28 cellular contexts compared by ENCODE assay signal in genomic region chr11:28459912-28460311, GRCh38.
"Had no signal": no experiment of that assay in that cellular context is flagged by ENCODE, and none has a peak within 500 bp of the region (broad histone marks: within the 10 kb centered on the region; RNA-seq: fewer than 3 reads in every experiment).

No MANE protein-coding gene starts in this region.

- H3K27ac ChIP-seq: pancreas, psoas muscle, right lobe of liver, sigmoid colon, skin epidermis, spleen, suprapubic skin, testis, tibial artery, transverse colon, upper lobe of left lung, vagina had no signal

- H3K4me1 ChIP-seq: pancreas, psoas muscle, right lobe of liver, sigmoid colon, spleen, suprapubic skin, testis, tibial artery, transverse colon, upper lobe of left lung, vagina had no signal

- FAIRE-seq: pancreas, urothelium cell line had no signal

- H3K9me3 ChIP-seq: pancreas, psoas muscle, right lobe of liver, spleen, suprapubic skin, testis, tibial artery, transverse colon, upper lobe of left lung, vagina had no signal

- ATAC-seq: naive thymus-derived CD4-positive, alpha-beta T cell; natural killer cell; pancreas; psoas muscle; right cardiac atrium; right lobe of liver; stimulated activated memory B cell treated with anti-CD40 and anti-IgM and Interleukin-4, amounts not matched to agents 10 μg/mL and 1 μg/mL and 100 μg/mL, for 72 hours; stimulated activated naive CD8-positive, alpha-beta T cell treated with anti-CD3 and anti-CD28 coated beads, Interleukin-15, amount 100 ng/mL, for 72 hours; stimulated activated naive CD8-positive, alpha-beta T cell treated with anti-CD3 and anti-CD28 coated beads, Interleukin-15, Interleukin-2, amounts not matched to agents 100 U/mL and 50 U/mL, for 24 hours had no signal

- H3K36me3 ChIP-seq: neural progenitor cell, pancreas, right lobe of liver, sigmoid colon, spleen, suprapubic skin, tibial artery, transverse colon, upper lobe of left lung, vagina had no signal

- H3K9ac ChIP-seq: neural progenitor cell had no signal

- H2AFZ ChIP-seq: neural progenitor cell had no signal

- H3K27me3 ChIP-seq: neural progenitor cell, pancreas, right lobe of liver, sigmoid colon, spleen, suprapubic skin, testis, tibial artery, transverse colon, upper lobe of left lung, vagina had no signal

- DNase-seq: naive thymus-derived CD4-positive, alpha-beta T cell; natural killer cell; pancreas; psoas muscle; right cardiac atrium; right lobe of liver; sigmoid colon; spleen; stimulated activated CD4-positive, alpha-beta T cell treated with anti-CD3 and anti-CD28 coated beads, Interleukin-12 subunit alpha, Interleukin-12 subunit beta, amount 100 ng/mL, for 4 hours; stimulated activated CD4-positive, alpha-beta T cell treated with anti-CD3 and anti-CD28 coated beads, Interleukin-1b, Interleukin-23, amount 100 ng/mL, for 48 hours; stimulated activated CD4-positive, alpha-beta T cell treated with anti-CD3 and anti-CD28 coated beads, Interleukin-4, amount 100 ng/mL, for 1 hour; stimulated activated CD4-positive, alpha-beta T cell treated with anti-CD3 and anti-CD28 coated beads, Interleukin-4, amount 100 ng/mL, for 4 hours; stimulated activated CD8-positive, alpha-beta memory T cell treated with anti-CD3 and anti-CD28 coated beads, Interleukin-4, amount 100 ng/mL, for 48 hours; stimulated activated naive CD4-positive, alpha-beta T cell; stimulated activated naive CD8-positive, alpha-beta T cell treated with anti-CD3 and anti-CD28 coated beads, Interleukin-15, amount 100 ng/mL, for 72 hours; stimulated activated naive CD8-positive, alpha-beta T cell treated with anti-CD3 and anti-CD28 coated beads, Interleukin-15, Interleukin-2, amounts not matched to agents 100 U/mL and 50 U/mL, for 24 hours; substantia nigra; testis; tibial artery; transverse colon; upper lobe of left lung had no signal

- H3K4me3 ChIP-seq: neural progenitor cell, pancreas, psoas muscle, right lobe of liver, sigmoid colon, skin epidermis, smooth muscle cell, spleen, suprapubic skin, testis, tibial artery, transverse colon, upper lobe of left lung, vagina had no signal

- H3K4me2 ChIP-seq: neural progenitor cell, smooth muscle cell had no signal
